In the genomic region with DNA sequence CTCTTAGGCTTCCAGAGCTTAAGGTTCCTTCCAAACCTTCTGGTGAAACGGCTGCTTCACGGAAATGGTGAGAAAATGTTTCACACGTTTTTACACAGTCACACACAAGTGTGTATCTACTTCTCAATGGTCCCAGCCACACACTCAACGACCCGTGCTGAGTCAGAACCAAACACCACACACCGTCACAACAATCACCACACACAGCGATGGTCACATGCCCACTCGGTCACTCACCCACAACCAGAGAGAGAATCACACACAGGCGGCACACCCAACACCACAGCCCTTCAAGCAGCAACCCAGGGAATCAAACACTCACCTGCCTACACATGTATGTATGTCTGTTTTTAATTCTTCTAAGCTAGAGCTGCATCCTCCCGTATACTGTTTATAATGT, we compare ENCODE assay signal across 20 cellular contexts.
"Had no signal": no experiment of that assay in that cellular context is flagged by ENCODE, and none has a peak within 500 bp of the region (broad histone marks: within the 10 kb centered on the region; RNA-seq: fewer than 3 reads in every experiment).

No MANE protein-coding gene starts in this region.

- H3K4me1 ChIP-seq: prostate gland, upper lobe of left lung had no signal

- H3K27ac Mint-ChIP-seq: activated naive CD8-positive, alpha-beta T cell treated with anti-CD3 and anti-CD28 coated beads for 36 hours; naive thymus-derived CD4-positive, alpha-beta T cell; T-helper 1 cell treated with Interleukin-12 subunit alpha and Interleukin-12 subunit beta and Interleukin-4 antibody, amounts not matched to agents 30 μg/mL and 1 μg/mL, for 36 hours had no signal

- ATAC-seq: left lung; naive thymus-derived CD4-positive, alpha-beta T cell had no signal

- DNase-seq: activated CD4-positive, alpha-beta T cell treated with anti-CD3 and anti-CD28 coated beads, Interleukin-2, amount 50 U/mL, for 1 hour; activated CD4-positive, CD25-positive, alpha-beta regulatory T cell; activated naive CD8-positive, alpha-beta T cell treated with anti-CD3 and anti-CD28 coated beads for 36 hours; activated T-cell treated with anti-CD3 and anti-CD28 coated beads for 4 hours; effector memory CD4-positive, alpha-beta T cell; foreskin melanocyte; immature natural killer cell; kidney glomerular epithelial cell; left lung; naive thymus-derived CD4-positive, alpha-beta T cell; stimulated activated CD4-positive, alpha-beta T cell treated with anti-CD3 and anti-CD28 coated beads, Interleukin-2, amount 100 ng/mL, for 48 hours; stimulated activated CD8-positive, alpha-beta memory T cell treated with anti-CD3 and anti-CD28 coated beads, Interleukin-4, amount 100 ng/mL, for 48 hours; stimulated activated naive CD4-positive, alpha-beta T cell treated with Interleukin-2 at 50 U/mL for 16 hours; T1000; upper lobe of left lung had no signal

- H3K36me3 Mint-ChIP-seq: activated naive CD8-positive, alpha-beta T cell treated with anti-CD3 and anti-CD28 coated beads for 36 hours had no signal

- H3K9me3 Mint-ChIP-seq: activated naive CD8-positive, alpha-beta T cell treated with anti-CD3 and anti-CD28 coated beads for 36 hours; central memory CD8-positive, alpha-beta T cell; T-helper 1 cell treated with Interleukin-12 subunit alpha and Interleukin-12 subunit beta and Interleukin-4 antibody, amounts not matched to agents 30 μg/mL and 1 μg/mL, for 36 hours had no signal

- H3K27me3 ChIP-seq: left lung, upper lobe of left lung had no signal

- H3K4me1 Mint-ChIP-seq: activated naive CD8-positive, alpha-beta T cell treated with anti-CD3 and anti-CD28 coated beads for 36 hours; central memory CD8-positive, alpha-beta T cell; immature natural killer cell; naive thymus-derived CD4-positive, alpha-beta T cell had no signal

- H3K4me3 Mint-ChIP-seq: activated naive CD8-positive, alpha-beta T cell treated with anti-CD3 and anti-CD28 coated beads for 36 hours; central memory CD8-positive, alpha-beta T cell; immature natural killer cell; naive thymus-derived CD4-positive, alpha-beta T cell; T-helper 1 cell treated with Interleukin-12 subunit alpha and Interleukin-12 subunit beta and Interleukin-4 antibody, amounts not matched to agents 30 μg/mL and 1 μg/mL, for 36 hours had no signal

- H3K4me3 ChIP-seq: left lung, lung, prostate gland, thoracic aorta, upper lobe of left lung had no signal

- H3K27me3 Mint-ChIP-seq: activated naive CD8-positive, alpha-beta T cell treated with anti-CD3 and anti-CD28 coated beads for 36 hours; central memory CD8-positive, alpha-beta T cell had no signal

- H3K27ac ChIP-seq: left lung, prostate gland, thoracic aorta, upper lobe of left lung had no signal

- H3K36me3 ChIP-seq: left lung, prostate gland, thoracic aorta, upper lobe of left lung had no signal

- H3K9me3 ChIP-seq: left lung, prostate gland, thoracic aorta, upper lobe of left lung had no signal
